24 cellular contexts compared by ENCODE assay signal in genomic region chr5:82307431-82307830, GRCh38. TPM values are rescaled to one million over a fixed set of nuclear protein-coding genes. Genes with fewer than 3 reads are reported as not detected.
DNase-seq lines count a peak whose midpoint lies in the region; TF ChIP-seq lines count a peak whose summit lies in the region.
"Had no signal": no experiment of that assay in that cellular context is flagged by ENCODE, and none has a peak within 500 bp of the region (broad histone marks: within the 10 kb centered on the region; RNA-seq: fewer than 3 reads in every experiment).

No MANE protein-coding gene starts in this region.

- CTCF ChIA-PET in PC-9 (lab: Charles Lee): no interaction called here

- H3F3A ChIP-seq in PC-9 (ENCODE audit: insufficient read depth, low read depth): no peaks in the 10 kb centered on the region

- no peaks in the 10 kb centered on the region for H3K36me3 ChIP-seq in fibroblast of lung (ENCODE audit: control insufficient read depth, insufficient read depth, low read length)
- H3K36me3 ChIP-seq in PC-9 (ENCODE audit: low read depth): no peaks in the 10 kb centered on the region
- no peaks in the 10 kb centered on the region for H3K36me3 ChIP-seq in Karpas-422 (ENCODE audit: insufficient read depth, low read length)
- H3K36me3 ChIP-seq: adrenal gland had no signal

- H3K4me3 ChIP-seq in fibroblast of lung (replicated peaks in 1 of 4; ENCODE audit: control extremely low read depth in 1 of 4, insufficient read depth in 1 of 4, low read depth in 3 of 4, low read length in 4 of 4) (no peak overlapping the region), retinal pigment epithelial cell (ENCODE audit: low read length) (no peak overlapping the region), PC-9 (no peak overlapping the region), Karpas-422 (ENCODE audit: low read length) (no peak overlapping the region)
- H3K4me3 ChIP-seq: adrenal gland, spleen had no signal

- H4K20me1 ChIP-seq in fibroblast of lung (ENCODE audit: control insufficient read depth, extremely low read depth, insufficient read depth, low read length) (no peaks in the 10 kb centered on the region), PC-9 (ENCODE audit: insufficient read depth) (no peaks in the 10 kb centered on the region), Karpas-422 (ENCODE audit: insufficient read depth, low read depth, low read length) (no peaks in the 10 kb centered on the region)

- TF ChIP-seq CTCF in fibroblast of lung (conservative IDR thresholded peaks at IDR 0.05 in 1 of 2, IDR thresholded peaks at IDR 0.05 in 1 of 2; ENCODE audit: low read depth in 1 of 2, low read length in 2 of 2) (no peak), retinal pigment epithelial cell (conservative IDR thresholded peaks at IDR 0.05; ENCODE audit: low read depth, low read length) (no peak), PC-9 (conservative IDR thresholded peaks at IDR 0.05) (no peak)

- H3K27ac ChIP-seq in fibroblast of lung (ENCODE audit: insufficient read depth, low read length) (no peak overlapping the region), PC-9 (no peak overlapping the region), Karpas-422 (ENCODE audit: low read length) (no peak overlapping the region)
- H3K27ac ChIP-seq: 22Rv1, adrenal gland, KMS-11, spleen had no signal

- H3K4me1 ChIP-seq in fibroblast of lung (ENCODE audit: control insufficient read depth, extremely low read depth, insufficient read depth, low read length) (no peaks in the 10 kb centered on the region), PC-9 (replicated peaks; ENCODE audit: insufficient read depth) (peaks cover under 1% of the 10 kb centered on the region; the same call in 1 of the 2 replicates), Karpas-422 (ENCODE audit: low read length) (no peaks in the 10 kb centered on the region)
- H3K4me1 ChIP-seq: adrenal gland had no signal

- H3K4me2 ChIP-seq in fibroblast of lung (ENCODE audit: extremely low read depth, insufficient read depth, low read length) (no peak overlapping the region), PC-9 (no peak overlapping the region), Karpas-422 (ENCODE audit: low read depth, low read length, poor library complexity, severe bottlenecking) (no peak overlapping the region)
- H3K4me2 ChIP-seq: KMS-11 had no signal

- no peaks in the 10 kb centered on the region for H3K79me2 ChIP-seq in fibroblast of lung (ENCODE audit: control insufficient read depth, insufficient read depth, low read length)
- no peaks in the 10 kb centered on the region for H3K79me2 ChIP-seq in PC-9 (ENCODE audit: low read depth)
- H3K79me2 ChIP-seq in Karpas-422 (ENCODE audit: low read length): no peaks in the 10 kb centered on the region

- H2AFZ ChIP-seq in fibroblast of lung (ENCODE audit: low read length) (no peak overlapping the region), PC-9 (no peak overlapping the region), Karpas-422 (ENCODE audit: low read length) (no peak overlapping the region)

- H3K9me2 ChIP-seq in PC-9 (ENCODE audit: insufficient read depth) (no peaks in the 10 kb centered on the region), Karpas-422 (replicated peaks; ENCODE audit: insufficient read depth, low read length) (no peaks in the 10 kb centered on the region)

- POLR2A ChIA-PET in PC-9 (lab: Charles Lee; ENCODE audit: unreplicated experiment): no interaction called here

- intact Hi-C loops in PC-9 (cut with micrococcal nuclease; ENCODE audit: unreplicated experiment): no loop called here

- no peaks in the 10 kb centered on the region for H3K9me3 ChIP-seq in fibroblast of lung (ENCODE audit: control insufficient read depth, insufficient read depth, low read depth, low read length)
- H3K9me3 ChIP-seq in PC-9 (ENCODE audit: insufficient read depth, low read depth): no peaks in the 10 kb centered on the region
- no peaks in the 10 kb centered on the region for H3K9me3 ChIP-seq in Karpas-422 (ENCODE audit: low read length)
- H3K9me3 ChIP-seq: adrenal gland had no signal

- H3K27me3 ChIP-seq in fibroblast of lung (ENCODE audit: control insufficient read depth, insufficient read depth, low read length): no peaks in the 10 kb centered on the region
- H3K27me3 ChIP-seq in PC-9 (ENCODE audit: insufficient read depth, low read depth): no peaks in the 10 kb centered on the region
- H3K27me3 ChIP-seq in Karpas-422 (ENCODE audit: low read length): no peaks in the 10 kb centered on the region; the same call in 1 of the 2 replicates
- H3K27me3 ChIP-seq: adrenal gland, spleen had no signal

- H3K9ac ChIP-seq in fibroblast of lung (ENCODE audit: insufficient read depth, low read length) (no peak overlapping the region), Karpas-422 (ENCODE audit: low read length) (no peak overlapping the region)
- H3K9ac ChIP-seq: KMS-11 had no signal

- peak; percentile 31 to 50 for DNase-seq in NCI-H524 (lab: John Stamatoyannopoulos, UW)
- DNase-seq in NCI-H524 treated with DMSO at 0.1 percent for 48 hours (lab: John Stamatoyannopoulos, UW): no peak
- peak; percentile 13 for DNase-seq in NCI-H82 treated with DMSO at 0.1 percent for 48 hours (lab: John Stamatoyannopoulos, UW; ENCODE audit: unreplicated experiment)
- peak; percentile 44 to 55 for DNase-seq in fibroblast of lung (ENCODE audit: low read depth in 2 of 2)
- peak; percentile 47 for DNase-seq in retinal pigment epithelial cell (ENCODE audit: low read depth)
- no peak for DNase-seq in PC-9
- no peak for DNase-seq in Karpas-422
- DNase-seq in NCI-H1048 (lab: John Stamatoyannopoulos, UW): no peak
- DNase-seq: activated CD4-positive, alpha-beta T cell treated with anti-CD3 and anti-CD28 coated beads, Interleukin-2, amount 10 ng/mL, durations not matched to agents 24 days and 14 days; activated CD8-positive, alpha-beta memory T cell treated with anti-CD3 and anti-CD28 coated beads, Interleukin-2, amount 50 U/mL, for 48 hours; activated effector memory CD4-positive, alpha-beta T cell treated with anti-CD3 and anti-CD28 coated beads, Interleukin-2, amount 50 U/mL, for 16 hours; adrenal gland; C1 segment of cervical spinal cord; cerebellar nuclear complex; left colon; midbrain; NCI-H1105; NCI-H2081; NCI-H510A treated with DMSO at 0.1 percent for 48 hours; SIG-M5; spleen; stimulated activated CD4-positive, alpha-beta T cell treated with anti-CD3 and anti-CD28 coated beads, Interleukin-4, amount 100 ng/mL, for 4 hours had no signal

- no TSS peak for BruUV-seq in PC-9 (replicated peaks; lab: Mats Ljungman, UMichigan)

RNA-seq across cellular contexts. Expression of gene RPS23, which starts 29.3 kb away (rescaled TPM):
- total RNA-seq in fibroblast of lung (2,712 and 5,838 TPM in 2 replicates), PC-9 (2021) (1,620 and 2,191 TPM in 2 replicates)
- polyA plus RNA-seq in fibroblast of lung: 6,619 and 7,387 TPM in 2 replicates
- polyA plus RNA-seq in fibroblast of lung (2012): 3,368 and 3,934 TPM in 2 replicates
- polyA minus RNA-seq in fibroblast of lung (ENCODE audit: low replicate concordance): 44.4 and 58.9 TPM in 2 replicates
- total RNA-seq in Karpas-422 (2014; rRNA removed; shearing (Covaris generic); ENCODE audit: low replicate concordance): 4,228 and 6,273 TPM in 2 replicates

Comparison
In these comparisons a context has a peak if more than half of its experiments do, and no peak if none do; other contexts are left out.
1. DNase-seq: peak in NCI-H524 (2 of 2), NCI-H82 treated with DMSO at 0.1 percent for 48 hours (single experiment), fibroblast of lung (2 of 2) and retinal pigment epithelial cell (single experiment); none in NCI-H524 treated with DMSO at 0.1 percent for 48 hours (single experiment), PC-9 (0 of 2), Karpas-422 (single experiment) and NCI-H1048 (single experiment).